In genomic region chr16:29912087-29912486, GRCh38 we compare ENCODE assay signal across 2 cellular contexts.
A peak's percentile ranks its signal among the peaks of the same experiment; 100 is the strongest.
TF ChIP-seq lines count a peak whose summit lies in the region.

No MANE protein-coding gene starts in this region.

TF ChIP-seq in GM23338, 12 proteins besides CTCF, POLR2A, EP300 and RAD21:
- TF ChIP-seq POLR2AphosphoS5 (IDR thresholded peaks at IDR 0.05; ENCODE audit: low read depth), result no peak
- no peak for TF ChIP-seq STAT1 (IDR thresholded peaks at IDR 0.05; ENCODE audit: unreplicated experiment)
- TF ChIP-seq, protein P1, sequence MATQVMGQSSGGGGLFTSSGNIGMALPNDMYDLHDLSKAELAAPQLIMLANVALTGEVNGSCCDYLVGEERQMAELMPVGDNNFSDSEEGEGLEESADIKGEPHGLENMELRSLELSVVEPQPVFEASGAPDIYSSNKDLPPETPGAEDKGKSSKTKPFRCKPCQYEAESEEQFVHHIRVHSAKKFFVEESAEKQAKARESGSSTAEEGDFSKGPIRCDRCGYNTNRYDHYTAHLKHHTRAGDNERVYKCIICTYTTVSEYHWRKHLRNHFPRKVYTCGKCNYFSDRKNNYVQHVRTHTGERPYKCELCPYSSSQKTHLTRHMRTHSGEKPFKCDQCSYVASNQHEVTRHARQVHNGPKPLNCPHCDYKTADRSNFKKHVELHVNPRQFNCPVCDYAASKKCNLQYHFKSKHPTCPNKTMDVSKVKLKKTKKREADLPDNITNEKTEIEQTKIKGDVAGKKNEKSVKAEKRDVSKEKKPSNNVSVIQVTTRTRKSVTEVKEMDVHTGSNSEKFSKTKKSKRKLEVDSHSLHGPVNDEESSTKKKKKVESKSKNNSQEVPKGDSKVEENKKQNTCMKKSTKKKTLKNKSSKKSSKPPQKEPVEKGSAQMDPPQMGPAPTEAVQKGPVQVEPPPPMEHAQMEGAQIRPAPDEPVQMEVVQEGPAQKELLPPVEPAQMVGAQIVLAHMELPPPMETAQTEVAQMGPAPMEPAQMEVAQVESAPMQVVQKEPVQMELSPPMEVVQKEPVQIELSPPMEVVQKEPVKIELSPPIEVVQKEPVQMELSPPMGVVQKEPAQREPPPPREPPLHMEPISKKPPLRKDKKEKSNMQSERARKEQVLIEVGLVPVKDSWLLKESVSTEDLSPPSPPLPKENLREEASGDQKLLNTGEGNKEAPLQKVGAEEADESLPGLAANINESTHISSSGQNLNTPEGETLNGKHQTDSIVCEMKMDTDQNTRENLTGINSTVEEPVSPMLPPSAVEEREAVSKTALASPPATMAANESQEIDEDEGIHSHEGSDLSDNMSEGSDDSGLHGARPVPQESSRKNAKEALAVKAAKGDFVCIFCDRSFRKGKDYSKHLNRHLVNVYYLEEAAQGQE (IDR thresholded peaks at IDR 0.05; ENCODE audit: unreplicated experiment), result no peak
- no peak for TF ChIP-seq ZNF331 (CRISPR knock-in tag; IDR thresholded peaks at IDR 0.05; ENCODE audit: low read depth)
- TF ChIP-seq JUNB (IDR thresholded peaks at IDR 0.05; ENCODE audit: unreplicated experiment), result no peak
- no peak for TF ChIP-seq ETS1 (IDR thresholded peaks at IDR 0.05)
- no peak for TF ChIP-seq EZH2 (IDR thresholded peaks at IDR 0.05; ENCODE audit: low read depth, unreplicated experiment)
- TF ChIP-seq NANOG (IDR thresholded peaks at IDR 0.05; ENCODE audit: borderline replicate concordance), result no peak
- no peak for TF ChIP-seq EZH2phosphoT487 (IDR thresholded peaks at IDR 0.05; ENCODE audit: unreplicated experiment)
- no peak for TF ChIP-seq ZNF462 (CRISPR knock-in tag; IDR thresholded peaks at IDR 0.05)

TF ChIP-seq in HepG2, 621 proteins besides CTCF, POLR2A, EP300 and RAD21:
- TF ChIP-seq AGO2 (optimal IDR thresholded peaks at IDR 0.05; ENCODE audit: low read depth, low read length) (peak; percentile 93), CREB1 (IDR thresholded peaks at IDR 0.05) (no peak), CREB1 (CRISPR knock-in tag; IDR thresholded peaks at IDR 0.05) (no peak), ZNF280B (CRISPR knock-in tag; IDR thresholded peaks at IDR 0.05; ENCODE audit: borderline replicate concordance) (peak; percentile 35; the same call in 1 of the 2 replicates), ZUFSP (CRISPR knock-in tag; IDR thresholded peaks at IDR 0.05; ENCODE audit: borderline replicate concordance) (no peak), CCAR2 (optimal IDR thresholded peaks at IDR 0.05; ENCODE audit: low read depth, low read length) (no peak), PCBP1 (IDR thresholded peaks at IDR 0.05; ENCODE audit: borderline replicate concordance, low read depth, low read length) (no peak), PBX3 (CRISPR knock-in tag; IDR thresholded peaks at IDR 0.05; ENCODE audit: borderline replicate concordance) (no peak), ELF4 (CRISPR knock-in tag; IDR thresholded peaks at IDR 0.05; ENCODE audit: borderline replicate concordance) (no peak), TBP (CRISPR knock-in tag; IDR thresholded peaks at IDR 0.05) (no peak), ZNF552 (CRISPR knock-in tag; IDR thresholded peaks at IDR 0.05; ENCODE audit: borderline replicate concordance) (0 out of 2 replicates have a peak, but pooled peaks have one; percentile 32), TBX2 (CRISPR knock-in tag; IDR thresholded peaks at IDR 0.05; ENCODE audit: borderline replicate concordance) (no peak), YY1 (IDR thresholded peaks at IDR 0.05; ENCODE audit: insufficient read depth, insufficient replicate concordance, low read depth, low read length) (no peak), EED (CRISPR knock-in tag; IDR thresholded peaks at IDR 0.05) (no peak), HMG20B (CRISPR knock-in tag; conservative IDR thresholded peaks at IDR 0.05) (no peak), ZFP1 (CRISPR knock-in tag; IDR thresholded peaks at IDR 0.05) (no peak), POGZ (CRISPR knock-in tag; IDR thresholded peaks at IDR 0.05) (no peak), ZNF224 (CRISPR knock-in tag; IDR thresholded peaks at IDR 0.05) (no peak), ZNF782 (CRISPR knock-in tag; IDR thresholded peaks at IDR 0.05; ENCODE audit: borderline replicate concordance) (no peak), ZNF543 (CRISPR knock-in tag; IDR thresholded peaks at IDR 0.05) (no peak), ZNF180 (CRISPR knock-in tag; IDR thresholded peaks at IDR 0.05; ENCODE audit: borderline replicate concordance, low read depth) (no peak), SMARCC2 (IDR thresholded peaks at IDR 0.05) (no peak)
- TF ChIP-seq, protein P2, sequence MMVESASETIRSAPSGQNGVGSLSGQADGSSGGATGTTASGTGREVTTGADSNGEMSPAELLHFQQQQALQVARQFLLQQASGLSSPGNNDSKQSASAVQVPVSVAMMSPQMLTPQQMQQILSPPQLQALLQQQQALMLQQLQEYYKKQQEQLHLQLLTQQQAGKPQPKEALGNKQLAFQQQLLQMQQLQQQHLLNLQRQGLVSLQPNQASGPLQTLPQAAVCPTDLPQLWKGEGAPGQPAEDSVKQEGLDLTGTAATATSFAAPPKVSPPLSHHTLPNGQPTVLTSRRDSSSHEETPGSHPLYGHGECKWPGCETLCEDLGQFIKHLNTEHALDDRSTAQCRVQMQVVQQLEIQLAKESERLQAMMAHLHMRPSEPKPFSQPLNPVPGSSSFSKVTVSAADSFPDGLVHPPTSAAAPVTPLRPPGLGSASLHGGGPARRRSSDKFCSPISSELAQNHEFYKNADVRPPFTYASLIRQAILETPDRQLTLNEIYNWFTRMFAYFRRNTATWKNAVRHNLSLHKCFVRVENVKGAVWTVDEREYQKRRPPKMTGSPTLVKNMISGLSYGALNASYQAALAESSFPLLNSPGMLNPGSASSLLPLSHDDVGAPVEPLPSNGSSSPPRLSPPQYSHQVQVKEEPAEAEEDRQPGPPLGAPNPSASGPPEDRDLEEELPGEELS (CRISPR knock-in tag; IDR thresholded peaks at IDR 0.05), result no peak
- TF ChIP-seq, protein P3, sequence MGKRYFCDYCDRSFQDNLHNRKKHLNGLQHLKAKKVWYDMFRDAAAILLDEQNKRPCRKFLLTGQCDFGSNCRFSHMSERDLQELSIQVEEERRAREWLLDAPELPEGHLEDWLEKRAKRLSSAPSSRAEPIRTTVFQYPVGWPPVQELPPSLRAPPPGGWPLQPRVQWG (CRISPR knock-in tag; IDR thresholded peaks at IDR 0.05; ENCODE audit: borderline replicate concordance, low read depth), result no peak
- TF ChIP-seq, protein P4, sequence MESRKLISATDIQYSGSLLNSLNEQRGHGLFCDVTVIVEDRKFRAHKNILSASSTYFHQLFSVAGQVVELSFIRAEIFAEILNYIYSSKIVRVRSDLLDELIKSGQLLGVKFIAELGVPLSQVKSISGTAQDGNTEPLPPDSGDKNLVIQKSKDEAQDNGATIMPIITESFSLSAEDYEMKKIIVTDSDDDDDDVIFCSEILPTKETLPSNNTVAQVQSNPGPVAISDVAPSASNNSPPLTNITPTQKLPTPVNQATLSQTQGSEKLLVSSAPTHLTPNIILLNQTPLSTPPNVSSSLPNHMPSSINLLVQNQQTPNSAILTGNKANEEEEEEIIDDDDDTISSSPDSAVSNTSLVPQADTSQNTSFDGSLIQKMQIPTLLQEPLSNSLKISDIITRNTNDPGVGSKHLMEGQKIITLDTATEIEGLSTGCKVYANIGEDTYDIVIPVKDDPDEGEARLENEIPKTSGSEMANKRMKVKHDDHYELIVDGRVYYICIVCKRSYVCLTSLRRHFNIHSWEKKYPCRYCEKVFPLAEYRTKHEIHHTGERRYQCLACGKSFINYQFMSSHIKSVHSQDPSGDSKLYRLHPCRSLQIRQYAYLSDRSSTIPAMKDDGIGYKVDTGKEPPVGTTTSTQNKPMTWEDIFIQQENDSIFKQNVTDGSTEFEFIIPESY (CRISPR knock-in tag; IDR thresholded peaks at IDR 0.05), result no peak
- TF ChIP-seq, protein P5, sequence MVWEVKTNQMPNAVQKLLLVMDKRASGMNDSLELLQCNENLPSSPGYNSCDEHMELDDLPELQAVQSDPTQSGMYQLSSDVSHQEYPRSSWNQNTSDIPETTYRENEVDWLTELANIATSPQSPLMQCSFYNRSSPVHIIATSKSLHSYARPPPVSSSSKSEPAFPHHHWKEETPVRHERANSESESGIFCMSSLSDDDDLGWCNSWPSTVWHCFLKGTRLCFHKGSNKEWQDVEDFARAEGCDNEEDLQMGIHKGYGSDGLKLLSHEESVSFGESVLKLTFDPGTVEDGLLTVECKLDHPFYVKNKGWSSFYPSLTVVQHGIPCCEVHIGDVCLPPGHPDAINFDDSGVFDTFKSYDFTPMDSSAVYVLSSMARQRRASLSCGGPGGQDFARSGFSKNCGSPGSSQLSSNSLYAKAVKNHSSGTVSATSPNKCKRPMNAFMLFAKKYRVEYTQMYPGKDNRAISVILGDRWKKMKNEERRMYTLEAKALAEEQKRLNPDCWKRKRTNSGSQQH (CRISPR knock-in tag; IDR thresholded peaks at IDR 0.05; ENCODE audit: low read depth), result no peak
- TF ChIP-seq, protein P6, sequence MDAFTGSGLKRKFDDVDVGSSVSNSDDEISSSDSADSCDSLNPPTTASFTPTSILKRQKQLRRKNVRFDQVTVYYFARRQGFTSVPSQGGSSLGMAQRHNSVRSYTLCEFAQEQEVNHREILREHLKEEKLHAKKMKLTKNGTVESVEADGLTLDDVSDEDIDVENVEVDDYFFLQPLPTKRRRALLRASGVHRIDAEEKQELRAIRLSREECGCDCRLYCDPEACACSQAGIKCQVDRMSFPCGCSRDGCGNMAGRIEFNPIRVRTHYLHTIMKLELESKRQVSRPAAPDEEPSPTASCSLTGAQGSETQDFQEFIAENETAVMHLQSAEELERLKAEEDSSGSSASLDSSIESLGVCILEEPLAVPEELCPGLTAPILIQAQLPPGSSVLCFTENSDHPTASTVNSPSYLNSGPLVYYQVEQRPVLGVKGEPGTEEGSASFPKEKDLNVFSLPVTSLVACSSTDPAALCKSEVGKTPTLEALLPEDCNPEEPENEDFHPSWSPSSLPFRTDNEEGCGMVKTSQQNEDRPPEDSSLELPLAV (CRISPR knock-in tag; conservative IDR thresholded peaks at IDR 0.05; ENCODE audit: low read depth), result no peak
